Comparison of ENCODE assay signal across 8 cellular contexts in genomic region chr2:175004730-175004979, GRCh38. TPM values are rescaled to one million over a fixed set of nuclear protein-coding genes. Genes with fewer than 3 reads are reported as not detected.
DNase-seq lines count a peak whose midpoint lies in the region; ATAC-seq, FAIRE-seq and TF ChIP-seq lines count a peak whose summit lies in the region.

No MANE protein-coding gene starts in this region.

- H3K4me3 ChIP-seq in WERI-Rb-1 (ENCODE audit: low read depth, low read length), result peak overlapping the region; percentile 94
- H3K4me3 ChIP-seq in left ventricle myocardium inferior, result peak overlapping the region; percentile 90
- H3K4me3 ChIP-seq in skeletal muscle cell (ENCODE audit: low read depth, low read length), result peak overlapping the region; percentile 69

- H3K27ac ChIP-seq in WERI-Rb-1 (peak overlapping the region; percentile 96), left ventricle myocardium inferior (replicated peaks) (peak overlapping the region; percentile 94)

- H3K9me3 ChIP-seq in WERI-Rb-1 (ENCODE audit: severe bottlenecking) (no peaks in the 10 kb centered on the region), left ventricle myocardium inferior (replicated peaks) (no peaks in the 10 kb centered on the region)

- peaks cover 73% of the 10 kb centered on the region for H3K4me1 ChIP-seq in left ventricle myocardium inferior

- ATAC-seq in GM18505 (IDR thresholded peaks at IDR 0.05; ENCODE audit: unreplicated experiment), result peak; percentile 13
- ATAC-seq in HG02885 (IDR thresholded peaks at IDR 0.05; ENCODE audit: poor library complexity, unreplicated experiment), result peak; percentile 40

- intact Hi-C loops in left ventricle myocardium inferior (cut with micrococcal nuclease), result no loop called here

- TF ChIP-seq CTCF in WERI-Rb-1 (IDR thresholded peaks at IDR 0.05; ENCODE audit: low read depth, low read length), result no peak
- TF ChIP-seq CTCF in left ventricle myocardium inferior (IDR thresholded peaks at IDR 0.05; ENCODE audit: borderline replicate concordance), result no peak

- FAIRE-seq in GM12891 (lab: Jason Lieb, UNC), result no peak

- H3K27me3 ChIP-seq in WERI-Rb-1 (ENCODE audit: insufficient read depth, low read depth, severe bottlenecking) (no peaks in the 10 kb centered on the region), left ventricle myocardium inferior (ENCODE audit: low read depth) (no peaks in the 10 kb centered on the region)

- DNase-seq in WERI-Rb-1, result peak; percentile 45
- DNase-seq in left ventricle myocardium inferior, result peak; percentile 29
- DNase-seq in skeletal muscle cell (ENCODE audit: low read depth), result no peak
- no peak for DNase-seq in stimulated activated CD4-positive, alpha-beta T cell treated with anti-CD3 and anti-CD28 coated beads, Interleukin-2, amount 100 ng/mL, for 48 hours
- no peak for DNase-seq in globus pallidus (ENCODE audit: low spot score)
- no peak for DNase-seq in GM12891 (ENCODE audit: insufficient read length, low spot score)

- peaks cover 3% of the 10 kb centered on the region; the same call in 1 of the 2 replicates for H3K36me3 ChIP-seq in WERI-Rb-1
- no peaks in the 10 kb centered on the region for H3K36me3 ChIP-seq in left ventricle myocardium inferior

- TF ChIP-seq POLR2A in GM18505 (IDR thresholded peaks at IDR 0.05; ENCODE audit: borderline replicate concordance, extremely low read depth, insufficient read depth, insufficient read length), result no peak
- no peak for TF ChIP-seq POLR2A in GM12891 (IDR thresholded peaks at IDR 0.05; ENCODE audit: low read depth, low read length)

TF ChIP-seq in GM12891, 5 proteins besides CTCF, POLR2A, EP300 and RAD21:
- TF ChIP-seq TAF1 (IDR thresholded peaks at IDR 0.05; ENCODE audit: low read depth, low read length) (no peak), SPI1 (IDR thresholded peaks at IDR 0.05; ENCODE audit: low read depth, low read length) (no peak), POU2F2 (IDR thresholded peaks at IDR 0.05; ENCODE audit: low read depth, low read length) (no peak), PAX5 (IDR thresholded peaks at IDR 0.05; ENCODE audit: insufficient read depth, low read length, severe bottlenecking) (no peak), POLR2AphosphoS5 (IDR thresholded peaks at IDR 0.05; ENCODE audit: low read depth, low read length) (no peak)

RNA-seq across cellular contexts. Expression of gene CHN1, which starts 0.5 kb away (rescaled TPM):
- total RNA-seq in left ventricle myocardium inferior, result 14.2 TPM
- 0.17 TPM for polyA plus RNA-seq in GM12891 (2012; ENCODE audit: low read depth, missing spikeins)

Comparison
In these comparisons a context has a peak if more than half of its experiments do, and no peak if none do; other contexts are left out.
1. DNase-seq: peak in WERI-Rb-1 (single experiment) and left ventricle myocardium inferior (single experiment); none in skeletal muscle cell (single experiment), stimulated activated CD4-positive, alpha-beta T cell treated with anti-CD3 and anti-CD28 coated beads, Interleukin-2, amount 100 ng/mL, for 48 hours (0 of 2), globus pallidus (single experiment) and GM12891 (single experiment).
2. Peak in every context shown above with its lines, with median percentiles within 50 percentile points of each other: H3K4me3 ChIP-seq.